ENCODE assay signal across 8 cellular contexts in the genomic region with DNA sequence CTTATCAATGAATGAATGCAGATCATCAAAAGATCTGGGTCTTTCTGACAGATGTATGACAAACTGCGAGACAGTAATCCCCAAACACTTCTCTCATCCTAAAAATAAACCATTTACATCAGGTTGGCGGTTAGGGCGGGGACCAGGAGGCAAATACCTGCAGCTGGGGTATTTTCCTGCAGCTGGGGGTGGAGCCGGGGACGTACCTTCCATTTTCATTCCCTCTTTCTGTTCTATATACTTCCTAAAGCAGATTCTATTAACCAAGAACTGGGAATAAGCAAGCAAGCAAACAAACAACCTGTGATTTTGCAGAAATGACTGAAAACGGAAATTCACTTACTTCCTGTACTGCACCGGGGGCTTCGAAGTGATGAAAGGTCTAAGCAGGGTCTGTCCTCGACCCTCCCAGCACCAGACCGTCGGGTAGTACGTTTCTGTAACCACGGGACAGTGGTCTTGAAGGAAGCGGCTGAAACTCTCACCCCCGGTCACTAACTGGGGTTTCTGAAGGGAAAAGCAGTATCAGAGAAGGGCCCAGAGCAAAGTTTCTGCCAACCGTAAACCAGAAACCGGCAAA. TPM values are rescaled to one million over a fixed set of nuclear protein-coding genes. Genes with fewer than 3 reads are reported as not detected.
A peak's percentile ranks its signal among the peaks of the same experiment; 100 is the strongest.
DNase-seq lines count a peak whose midpoint lies in the region; ATAC-seq and TF ChIP-seq lines count a peak whose summit lies in the region.

No MANE protein-coding gene starts in this region.

- 0 out of 2 replicates have a peak, but pooled peaks cover 4% of the 10 kb centered on the region for H3K9me2 ChIP-seq in GM23338 (ENCODE audit: insufficient read depth)

- H2AFZ ChIP-seq in GM23338, result peak overlapping the region; percentile 98

- no peaks in the 10 kb centered on the region for H4K20me1 ChIP-seq in GM23338 (replicated peaks; ENCODE audit: insufficient read depth)

- no peaks in the 10 kb centered on the region for H3K9me3 Mint-ChIP-seq in CD8-positive, alpha-beta memory T cell
- peaks cover 23% of the 10 kb centered on the region for H3K9me3 Mint-ChIP-seq in GM23338
- H3K9me3 Mint-ChIP-seq in type B pancreatic cell, result peaks cover 4% of the 10 kb centered on the region

- H3K36me3 ChIP-seq in CD8-positive, alpha-beta memory T cell (ENCODE audit: insufficient read depth, low read length), result peaks cover 14% of the 10 kb centered on the region
- peaks cover 3% of the 10 kb centered on the region; the same call in 1 of the 2 replicates for H3K36me3 ChIP-seq in GM23338 (ENCODE audit: insufficient read depth)

- POLR2A ChIA-PET in CD8-positive, alpha-beta memory T cell (lab: Charles Lee), result interaction anchor here (0.8 to 2.5 kb wide), 5 partner anchors 21 to 103 kb away, joined by 3 to 24 read pairs (median 11); partner anchors contain the start of genes ESCO1 and MIB1
- POLR2A ChIA-PET in RWPE1 (lab: Yijun Ruan, JAX; ENCODE audit: low non-redundant PET), result interaction anchor here (0.6 kb wide), 1 partner anchor 39 kb away, joined by 6 read pairs; no protein-coding TSS in a partner anchor

- peak overlapping the region; percentile 87 for H3K4me3 ChIP-seq in CD8-positive, alpha-beta memory T cell (ENCODE audit: low read length)
- H3K4me3 ChIP-seq in GM23338, result peak overlapping the region; percentile 78

- H3K79me2 ChIP-seq in GM23338 (replicated peaks; ENCODE audit: insufficient read depth), result no peaks in the 10 kb centered on the region; the same call in 1 of the 2 replicates

- CTCF ChIA-PET in CD8-positive, alpha-beta memory T cell (lab: Charles Lee), result interaction anchor here (1.0 to 2.0 kb wide), 6 partner anchors 11 to 103 kb away, joined by 3 to 9 read pairs (median 5); partner anchors contain the start of genes ESCO1 and SNRPD1
- CTCF ChIA-PET in RWPE1 (lab: Yijun Ruan, JAX), result no interaction called here

- H3K9me3 ChIP-seq in CD8-positive, alpha-beta memory T cell (ENCODE audit: low read length), result no peaks in the 10 kb centered on the region

- H3K27ac ChIP-seq in CD8-positive, alpha-beta memory T cell (ENCODE audit: low read depth, low read length), result peak overlapping the region; percentile 89
- H3K27ac ChIP-seq in GM23338 (ENCODE audit: low read depth) (peak overlapping the region; percentile 62), RWPE1 (peak overlapping the region; percentile 92)

- no peaks in the 10 kb centered on the region for H3K27me3 ChIP-seq in CD8-positive, alpha-beta memory T cell (ENCODE audit: insufficient read depth, low read length, poor library complexity, severe bottlenecking)
- H3K27me3 ChIP-seq in GM23338 (ENCODE audit: insufficient read depth), result peaks cover 19% of the 10 kb centered on the region; the same call in 1 of the 2 replicates

- peaks cover 26 to 41% (median 31%) of the 10 kb centered on the region in 3 donors for H3K4me1 Mint-ChIP-seq in CD8-positive, alpha-beta memory T cell
- H3K4me1 Mint-ChIP-seq in GM23338, result peaks cover 16% of the 10 kb centered on the region
- H3K4me1 Mint-ChIP-seq in type B pancreatic cell (ENCODE audit: unreplicated experiment), result peaks cover 16% of the 10 kb centered on the region

- TF ChIP-seq CTCF in GM23338 (conservative IDR thresholded peaks at IDR 0.05; ENCODE audit: low read depth in 2 of 2) (no peak), RWPE1 (conservative IDR thresholded peaks at IDR 0.05; ENCODE audit: low read depth) (no peak), type B pancreatic cell (conservative IDR thresholded peaks at IDR 0.05) (no peak)

- DNase-seq in CD8-positive, alpha-beta memory T cell, result peak in 3 of 5 donors; percentile 17 to 54 (median 22)
- DNase-seq in GM23338 (ENCODE audit: low spot score) (peak; percentile 64), RWPE1 (ENCODE audit: low spot score) (peak; percentile 56), cerebellar cortex (ENCODE audit: low spot score) (peak; percentile 21), midbrain (lab: John Stamatoyannopoulos, UW) (peak; percentile 13), type B pancreatic cell (ENCODE audit: extremely low spot score, unreplicated experiment) (no peak)

- peak overlapping the region; percentile 91 to 98 (median 96) for H3K27ac Mint-ChIP-seq in CD8-positive, alpha-beta memory T cell
- H3K27ac Mint-ChIP-seq in GM23338, result peak overlapping the region; percentile 77; the same call in 1 of the 2 replicates
- peak overlapping the region; percentile 92 for H3K27ac Mint-ChIP-seq in type B pancreatic cell

- H3K4me3 Mint-ChIP-seq in CD8-positive, alpha-beta memory T cell, result peak overlapping the region; percentile 92 to 99 (median 98)
- H3K4me3 Mint-ChIP-seq in GM23338 (peak overlapping the region; percentile 88), type B pancreatic cell (peak overlapping the region; percentile 94)

- H3K36me3 Mint-ChIP-seq in CD8-positive, alpha-beta memory T cell, result peaks cover 0 to 40% (median 2%) of the 10 kb centered on the region in 3 donors
- H3K36me3 Mint-ChIP-seq in GM23338 (ENCODE audit: low read depth), result peaks cover 43% of the 10 kb centered on the region
- H3K36me3 Mint-ChIP-seq in type B pancreatic cell, result peaks cover 9% of the 10 kb centered on the region

- peaks cover 26% of the 10 kb centered on the region for H3K4me1 ChIP-seq in CD8-positive, alpha-beta memory T cell (ENCODE audit: insufficient read depth, low read length)
- peaks cover 10% of the 10 kb centered on the region for H3K4me1 ChIP-seq in GM23338 (ENCODE audit: insufficient read depth)

- peaks cover 6% of the 10 kb centered on the region; the same call in 1 of the 2 replicates for H3F3A ChIP-seq in GM23338 (replicated peaks; ENCODE audit: low read depth)

- ATAC-seq in GM23338 (peak; percentile 3), GM18502 (IDR thresholded peaks at IDR 0.05; ENCODE audit: poor library complexity, unreplicated experiment) (no peak), GM18498 (IDR thresholded peaks at IDR 0.05; ENCODE audit: unreplicated experiment) (no peak)

- H3K4me2 ChIP-seq in GM23338, result peak overlapping the region; percentile 97

- H3K27me3 Mint-ChIP-seq in CD8-positive, alpha-beta memory T cell, result no peaks in the 10 kb centered on the region
- H3K27me3 Mint-ChIP-seq in GM23338 (ENCODE audit: insufficient read depth, low read depth, poor library complexity) (peaks cover 19% of the 10 kb centered on the region), type B pancreatic cell (no peaks in the 10 kb centered on the region)

TF ChIP-seq in GM23338, 12 proteins besides CTCF, POLR2A, EP300 and RAD21:
- TF ChIP-seq CREB1 (CRISPR knock-in tag; IDR thresholded peaks at IDR 0.05; ENCODE audit: low read depth), result no peak
- TF ChIP-seq POLR2AphosphoS5 (IDR thresholded peaks at IDR 0.05; ENCODE audit: low read depth), result no peak
- TF ChIP-seq STAT1 (IDR thresholded peaks at IDR 0.05; ENCODE audit: unreplicated experiment), result no peak

RNA-seq across cellular contexts. Expression of gene ABHD3, which starts 1.2 kb away (rescaled TPM):
- 10 to 100 TPM; 30.0 to 31.3 TPM for total RNA-seq in CD8-positive, alpha-beta memory T cell
- polyA plus RNA-seq in CD8-positive, alpha-beta memory T cell, result 30.6 TPM
- 12.7 and 16.2 TPM in 2 replicates for total RNA-seq in GM23338 (2014; rRNA removed; shearing (Covaris generic))
- polyA plus RNA-seq in GM23338 (2016; fragmentation: Nextera tagmentation; extraction: Ambion mirVana), result 18.7 and 19.9 TPM in 2 replicates
- 23.2 and 29.3 TPM in 2 replicates for total RNA-seq in type B pancreatic cell (ENCODE audit: low replicate concordance)

RNA-seq across cellular contexts. Expression of gene MIB1, which starts 37.3 kb away (rescaled TPM):
- 10 to 100 TPM; 45.8 to 47.0 TPM for total RNA-seq in CD8-positive, alpha-beta memory T cell
- polyA plus RNA-seq in CD8-positive, alpha-beta memory T cell, result 3.8 TPM
- total RNA-seq in GM23338 (2014; rRNA removed; shearing (Covaris generic)), result 56.7 and 59.0 TPM in 2 replicates
- 10.8 and 11.2 TPM in 2 replicates for polyA plus RNA-seq in GM23338 (2016; fragmentation: Nextera tagmentation; extraction: Ambion mirVana)
- total RNA-seq in type B pancreatic cell (ENCODE audit: low replicate concordance), result 43.4 and 65.7 TPM in 2 replicates
